Comparison of ENCODE assay signal across 6 cellular contexts in genomic region chr4:189124791-189125190, GRCh38.
"Had no signal": no experiment of that assay in that cellular context is flagged by ENCODE, and none has a peak within 500 bp of the region (broad histone marks: within the 10 kb centered on the region; RNA-seq: fewer than 3 reads in every experiment).

No MANE protein-coding gene starts in this region.

- DNase-seq: H9 had no signal

- H3K4me1 Mint-ChIP-seq: IgD-negative memory B cell had no signal

- H3K36me3 Mint-ChIP-seq: IgD-negative memory B cell had no signal

- H3K9ac ChIP-seq: KMS-11 had no signal

- H3K4me3 ChIP-seq: GM23338 had no signal

- H3K27ac ChIP-seq: KMS-11 had no signal

- H3K27me3 Mint-ChIP-seq: IgD-negative memory B cell had no signal

- FAIRE-seq: H54, HTR-8/SVneo had no signal

- H3K4me3 Mint-ChIP-seq: GM23338, H9, IgD-negative memory B cell had no signal

- H3K4me2 ChIP-seq: GM23338, KMS-11 had no signal

- H2AFZ ChIP-seq: GM23338 had no signal

- H3K27ac Mint-ChIP-seq: H9, IgD-negative memory B cell had no signal
